Comparison of ENCODE assay signal across 8 cellular contexts in the genomic region with DNA sequence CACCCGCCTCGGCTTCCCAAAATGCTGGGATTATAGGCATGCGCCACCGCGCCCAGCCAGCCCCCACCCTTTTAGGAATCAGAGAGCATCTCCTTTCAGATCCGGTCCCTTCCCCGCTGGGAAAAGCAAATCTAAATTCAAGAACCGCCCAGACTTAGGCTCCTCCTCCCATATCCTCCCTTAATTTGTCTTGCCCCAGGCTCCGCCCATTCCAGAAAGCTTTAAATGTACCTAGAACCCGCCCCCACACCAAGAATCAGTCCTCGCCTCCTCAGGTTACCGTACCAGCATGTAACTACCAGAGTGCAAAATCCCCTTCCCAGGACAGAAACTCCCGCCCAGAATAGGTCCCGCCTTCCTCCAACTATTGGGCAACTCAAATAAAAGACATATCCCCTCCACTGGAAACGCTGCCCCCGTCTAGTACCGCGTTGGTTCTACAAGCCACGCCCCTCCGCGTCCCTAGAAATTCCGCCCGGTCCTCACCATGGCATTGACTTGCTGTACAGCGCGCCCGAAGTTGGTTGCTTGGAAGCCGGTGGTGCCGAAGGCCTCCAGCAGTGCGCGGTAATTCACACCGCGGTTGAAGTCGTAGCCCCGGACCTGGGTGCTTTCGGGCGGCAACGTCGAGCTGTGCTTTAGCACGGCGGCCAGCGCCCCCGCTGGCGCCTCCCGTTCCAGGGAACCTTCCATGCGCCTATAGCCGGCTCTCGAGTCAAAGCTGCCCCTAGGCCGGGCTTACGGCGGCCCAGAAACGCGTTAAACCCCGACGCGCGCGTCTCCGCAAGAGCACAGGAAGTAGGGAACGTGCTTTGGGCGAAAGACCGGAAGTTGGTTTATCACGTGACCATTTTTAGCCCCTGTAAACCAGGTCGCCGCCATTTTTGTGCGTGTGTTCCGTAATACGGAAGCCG. TPM values are rescaled to one million over a fixed set of nuclear protein-coding genes. Genes with fewer than 3 reads are reported as not detected.
A peak's percentile ranks its signal among the peaks of the same experiment; 100 is the strongest.
DNase-seq lines count a peak whose midpoint lies in the region; ATAC-seq, FAIRE-seq and TF ChIP-seq lines count a peak whose summit lies in the region.

Gene DHPS, minus strand, starts transcription at position 807 of the 914 bp plus-strand sequence. Its CDS starts 114 bp downstream, at position 693.

- H3K79me2 ChIP-seq in OCI-LY3 (ENCODE audit: low read length) = peaks cover 22% of the 10 kb centered on the region
- peaks cover 9% of the 10 kb centered on the region for H3K79me2 ChIP-seq in endothelial cell of umbilical vein (ENCODE audit: control insufficient read depth, insufficient read depth, low read length)

- CTCF ChIA-PET in Calu3 (lab: Charles Lee) = interaction anchor here (0.6 to 1.4 kb wide), 2 partner anchors 9 to 500 kb away, joined by 3 to 4 read pairs; no protein-coding TSS in a partner anchor
- CTCF ChIA-PET in endothelial cell of umbilical vein (lab: Charles Lee) = interaction anchor here (1.0 kb wide), 1 partner anchor 9 kb away, joined by 4 read pairs; no protein-coding TSS in a partner anchor

- DNase-seq in Calu3 (peak; percentile 81), HuH-7 (ENCODE audit: low spot score) (peak; percentile 88), endothelial cell of umbilical vein (ENCODE audit: low read depth, low spot score) (peak; percentile 95), midbrain (lab: John Stamatoyannopoulos, UW) (peak; percentile 90)
- peak; percentile 92 for DNase-seq in activated CD8-positive, alpha-beta memory T cell treated with anti-CD3 and anti-CD28 coated beads, Interleukin-2, amount 50 U/mL, for 48 hours
- DNase-seq in stimulated activated CD8-positive, alpha-beta memory T cell treated with anti-CD3 and anti-CD28 coated beads, Interleukin-2, amount 100 ng/mL, for 1 hour (ENCODE audit: low read depth in 2 of 2) = peak; percentile 70 to 83

- no peaks in the 10 kb centered on the region for H3K27me3 Mint-ChIP-seq in Calu3 (ENCODE audit: unreplicated experiment)

- POLR2A ChIA-PET in endothelial cell of umbilical vein (lab: Charles Lee) = interaction anchor here (0.7 to 1.3 kb wide), 3 partner anchors 15 to 1840 kb away, joined by 4 to 8 read pairs (median 5); partner anchors contain the start of genes MAN2B1 and WDR83

- H3K27me3 ChIP-seq in OCI-LY3 (ENCODE audit: low read depth, low read length) (no peaks in the 10 kb centered on the region), endothelial cell of umbilical vein (ENCODE audit: control insufficient read depth in 2 of 2, insufficient read depth in 2 of 2, low read length in 2 of 2) (no peaks in the 10 kb centered on the region)

- TF ChIP-seq CTCF in Calu3 (IDR thresholded peaks at IDR 0.05; ENCODE audit: unreplicated experiment) (no peak), OCI-LY3 (IDR thresholded peaks at IDR 0.05; ENCODE audit: low read depth, low read length) (no peak), endothelial cell of umbilical vein (IDR thresholded peaks at IDR 0.05; ENCODE audit: extremely low read depth in 1 of 2, insufficient read depth in 1 of 2, low read depth in 1 of 2, low read length in 2 of 2) (peak in 1 of 2 donors; percentile 18)

- BruUV-seq in Calu3 (replicated peaks; lab: Mats Ljungman, UMichigan) (TSS peak; percentile 80), endothelial cell of umbilical vein (replicated peaks; lab: Mats Ljungman, UMichigan) (TSS peak; percentile 80)

- H3K4me1 ChIP-seq in OCI-LY3 (ENCODE audit: low read length) (peaks cover 7% of the 10 kb centered on the region; the same call in 1 of the 2 replicates), endothelial cell of umbilical vein (ENCODE audit: control insufficient read depth, extremely low read depth, insufficient read depth, low read length) (no peaks in the 10 kb centered on the region)

- H3K27ac ChIP-seq in OCI-LY3 (ENCODE audit: low read length) = peak within 1 kb of the TSS; percentile 95
- peak within 1 kb of the TSS; percentile 80 for H3K27ac ChIP-seq in endothelial cell of umbilical vein (ENCODE audit: insufficient read depth, low read depth, low read length)

- intact Hi-C loops in Calu3 (cut with micrococcal nuclease; ENCODE audit: unreplicated experiment) = no loop called here
- intact Hi-C loops in endothelial cell of umbilical vein (cut with micrococcal nuclease) = loop anchor here (1.0 to 2.0 kb wide), 2 partner anchors 56 to 115 kb away; partner anchors contain the start of gene GET3

- dilution Hi-C loops in endothelial cell of umbilical vein (cut with MboI; ENCODE audit: extremely low pct_ligation_motif_present, low sequenced_read_pairs) = no loop called here

- H4K20me1 ChIP-seq in OCI-LY3 (ENCODE audit: insufficient read depth, low read length) (peaks cover 6% of the 10 kb centered on the region; the same call in 1 of the 2 replicates), endothelial cell of umbilical vein (replicated peaks; ENCODE audit: control insufficient read depth, extremely low read depth, insufficient read depth, low read length) (no peaks in the 10 kb centered on the region)

- H3K4me3 Mint-ChIP-seq in Calu3 (ENCODE audit: low read depth, unreplicated experiment) = peak within 1 kb of the TSS; percentile 87

- H3K4me2 ChIP-seq in OCI-LY3 (ENCODE audit: low read length) (peak within 1 kb of the TSS; percentile 64), endothelial cell of umbilical vein (ENCODE audit: insufficient read depth, low read length) (peak within 1 kb of the TSS; percentile 12)

- H3K36me3 ChIP-seq in OCI-LY3 (replicated peaks; ENCODE audit: low read depth, low read length) (peaks cover 30% of the 10 kb centered on the region), endothelial cell of umbilical vein (ENCODE audit: control insufficient read depth in 2 of 2, extremely low read depth in 1 of 2, insufficient read depth in 2 of 2, low read length in 2 of 2) (peaks cover 0 to 18% of the 10 kb centered on the region in 2 experiments)

- no peaks in the 10 kb centered on the region for H3K9me1 ChIP-seq in endothelial cell of umbilical vein (replicated peaks; ENCODE audit: control insufficient read depth, extremely low read depth, insufficient read depth, low read length)

- peak; percentile 94 for FAIRE-seq in endothelial cell of umbilical vein (lab: Jason Lieb, UNC)

- H3K9ac ChIP-seq in OCI-LY3 (ENCODE audit: low read length) (peak within 1 kb of the TSS; percentile 97), endothelial cell of umbilical vein (replicated peaks; ENCODE audit: extremely low read depth, insufficient read depth, low read length) (peak within 1 kb of the TSS; percentile 89)

- H3K9me3 ChIP-seq in OCI-LY3 (ENCODE audit: insufficient read depth, low read length) = no peaks in the 10 kb centered on the region
- H3K9me3 ChIP-seq in endothelial cell of umbilical vein (replicated peaks; ENCODE audit: control insufficient read depth, insufficient read depth, low read length) = no peaks in the 10 kb centered on the region

- TF ChIP-seq POLR2A in endothelial cell of umbilical vein (IDR thresholded peaks at IDR 0.05; ENCODE audit: low read depth, low read length) = peak; percentile 70

- H3K27ac Mint-ChIP-seq in Calu3 (ENCODE audit: unreplicated experiment) = peak within 1 kb of the TSS; percentile 63

- H3K4me3 ChIP-seq in OCI-LY3 (ENCODE audit: low read length) (peak within 1 kb of the TSS; percentile 88), endothelial cell of umbilical vein (replicated peaks in 1 of 3; ENCODE audit: insufficient read depth in 1 of 3, low read depth in 1 of 3, low read length in 3 of 3) (peak within 1 kb of the TSS; percentile 15 to 77 (median 54))

- peaks cover 45% of the 10 kb centered on the region for H3K36me3 Mint-ChIP-seq in Calu3 (ENCODE audit: insufficient read depth, unreplicated experiment)

- H2AFZ ChIP-seq in OCI-LY3 (ENCODE audit: low read depth, low read length) = peak within 1 kb of the TSS; percentile 80
- H2AFZ ChIP-seq in endothelial cell of umbilical vein (ENCODE audit: low read depth, low read length) = peak within 1 kb of the TSS; percentile 7

- peak; percentile 67 for ATAC-seq in GM21447 (IDR thresholded peaks at IDR 0.05; ENCODE audit: unreplicated experiment)

- no peaks in the 10 kb centered on the region for H3K9me3 Mint-ChIP-seq in Calu3 (ENCODE audit: low read depth, unreplicated experiment)

- H3K4me1 Mint-ChIP-seq in Calu3 (ENCODE audit: low read depth, unreplicated experiment) = peaks cover 8% of the 10 kb centered on the region

TF ChIP-seq in endothelial cell of umbilical vein, 7 proteins besides CTCF, POLR2A, EP300 and RAD21:
- no peak for TF ChIP-seq GATA2 (IDR thresholded peaks at IDR 0.05; ENCODE audit: insufficient read depth, insufficient read length, low read depth, low read length)
- TF ChIP-seq, protein P1, sequence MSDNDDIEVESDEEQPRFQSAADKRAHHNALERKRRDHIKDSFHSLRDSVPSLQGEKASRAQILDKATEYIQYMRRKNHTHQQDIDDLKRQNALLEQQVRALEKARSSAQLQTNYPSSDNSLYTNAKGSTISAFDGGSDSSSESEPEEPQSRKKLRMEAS (IDR thresholded peaks at IDR 0.05; ENCODE audit: insufficient read depth, insufficient read length) = peak; percentile 77

RNA-seq across cellular contexts. Expression of gene DHPS, which starts in this region (rescaled TPM):
- total RNA-seq in Calu3 (2022) = 57.6 and 69.1 TPM in 2 replicates
- total RNA-seq in endothelial cell of umbilical vein = 68.4 and 77.4 TPM in 2 replicates
- polyA plus RNA-seq in endothelial cell of umbilical vein = 80.6 and 90.1 TPM in 2 replicates
- polyA plus RNA-seq in endothelial cell of umbilical vein (2011; cell fraction: cytosol; rRNA removed) = 72.2 and 76.1 TPM in 2 replicates
- polyA plus RNA-seq in endothelial cell of umbilical vein (2011; cell fraction: nucleus; rRNA removed) = 183 and 226 TPM in 2 replicates
- 48.5 and 49.9 TPM in 2 replicates for polyA plus RNA-seq in endothelial cell of umbilical vein (2012)
- polyA minus RNA-seq in endothelial cell of umbilical vein = 50.2 and 71.2 TPM in 2 replicates
- 46.0 TPM for polyA minus RNA-seq in endothelial cell of umbilical vein (2011; cell fraction: cytosol; rRNA and poly(A)+ RNA removed)
- 40.9 and 46.7 TPM in 2 replicates for polyA minus RNA-seq in endothelial cell of umbilical vein (2011; cell fraction: nucleus; rRNA and poly(A)+ RNA removed)

Comparison
In these comparisons a context has a peak if more than half of its experiments do, and no peak if none do; other contexts are left out.
1. Peak in every context shown above with its lines: DNase-seq, ATAC-seq, H3K4me3 ChIP-seq and H3K27ac ChIP-seq.